ENCODE assay signal across 12 cellular contexts in the genomic region with DNA sequence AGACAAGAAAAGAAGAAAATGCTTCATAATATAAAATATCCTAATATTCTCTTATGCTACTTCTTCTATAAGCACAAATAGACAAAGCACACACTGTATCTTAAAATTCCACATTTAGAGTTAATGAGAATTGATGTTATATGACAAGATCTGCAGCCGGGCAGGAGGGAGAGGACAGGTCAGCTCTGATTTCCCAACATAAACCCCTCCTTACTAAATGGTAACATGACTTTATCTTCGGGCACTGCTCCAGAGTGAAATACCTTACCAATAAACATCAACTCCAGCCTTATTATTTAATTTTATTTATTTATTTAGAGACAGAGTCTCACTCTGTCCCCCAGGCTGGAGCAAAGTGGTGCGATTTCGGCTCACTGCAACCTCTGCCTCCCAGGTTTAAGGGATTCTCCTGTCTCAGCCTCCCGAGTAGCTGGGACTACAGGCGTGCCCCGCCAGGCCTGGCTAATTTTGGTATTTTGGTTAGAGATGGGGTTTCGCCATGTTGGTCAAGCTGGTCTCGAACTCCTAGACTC. TPM values are rescaled to one million over a fixed set of nuclear protein-coding genes. Genes with fewer than 3 reads are reported as not detected.
A peak's percentile ranks its signal among the peaks of the same experiment; 100 is the strongest.
DNase-seq lines count a peak whose midpoint lies in the region; ATAC-seq, FAIRE-seq and TF ChIP-seq lines count a peak whose summit lies in the region.
"Had no signal": no experiment of that assay in that cellular context is flagged by ENCODE, and none has a peak within 500 bp of the region (broad histone marks: within the 10 kb centered on the region; RNA-seq: fewer than 3 reads in every experiment).

No MANE protein-coding gene starts in this region.

- H3K27ac ChIP-seq in HepG2 (ENCODE audit: extremely low read length, insufficient read depth, low read length) (peak overlapping the region; percentile 94), tibial nerve (peak overlapping the region; percentile 28 to 87 (median 62))

- H3K27me3 ChIP-seq in HepG2 (ENCODE audit: control insufficient read depth in 1 of 2, insufficient read depth in 2 of 2, low read length in 2 of 2) (no peaks in the 10 kb centered on the region; a peak in 1 of 5 replicates), tibial nerve (no peaks in the 10 kb centered on the region)

- H3K9me3 Mint-ChIP-seq in activated T-cell treated with anti-CD3 and anti-CD28 coated beads, Interleukin-2, amount 50 U/mL, for 4 hours = no peaks in the 10 kb centered on the region
- H3K9me3 Mint-ChIP-seq in activated naive CD8-positive, alpha-beta T cell (ENCODE audit: low read depth) = no peaks in the 10 kb centered on the region
- H3K9me3 Mint-ChIP-seq: T-cell had no signal

- 55% methylated on average over 9 of the region's 9 CpGs for WGBS in HepG2 (ENCODE audit: low lambda C conversion rate)
- 92 to 93% methylated on average over 9 of the region's 9 CpGs for WGBS in tibial nerve, 2 donors

- POLR2A ChIA-PET in HepG2 (lab: Yijun Ruan, JAX) = interaction anchor here (1.0 to 1.3 kb wide), 2 partner anchors 48 to 206 kb away, joined by 3 read pairs; a partner anchor contains a TSS

- DNase-seq in activated T-cell treated with anti-CD3 and anti-CD28 coated beads, Interleukin-2, amount 50 U/mL, for 4 hours = no peak
- no peak for DNase-seq in activated T-cell treated with anti-CD3 and anti-CD28 coated beads, Interleukin-2, amount 50 U/mL, for 48 hours
- DNase-seq in HepG2 (ENCODE audit: low spot score) (no peak), tibial nerve (ENCODE audit: low spot score in 2 of 2) (no peak), NCI-H146 (lab: John Stamatoyannopoulos, UW) (no peak)
- DNase-seq: NCI-H2171 treated with DMSO at 0.1 percent for 48 hours, OCI-M1, T-cell had no signal

- ATAC-seq in activated T-cell treated with anti-CD3 and anti-CD28 coated beads, Interleukin-2, amount 50 U/mL, for 4 hours = no peak
- ATAC-seq in HepG2 (no peak), HG03457 (IDR thresholded peaks at IDR 0.05; ENCODE audit: unreplicated experiment) (no peak), GM18867 (IDR thresholded peaks at IDR 0.05; ENCODE audit: unreplicated experiment) (no peak)
- ATAC-seq: T-cell had no signal

- no peaks in the 10 kb centered on the region for H3K27me3 Mint-ChIP-seq in activated T-cell treated with anti-CD3 and anti-CD28 coated beads, Interleukin-2, amount 50 U/mL, for 4 hours (ENCODE audit: low read depth)
- H3K27me3 Mint-ChIP-seq in activated naive CD8-positive, alpha-beta T cell = no peaks in the 10 kb centered on the region
- H3K27me3 Mint-ChIP-seq: T-cell had no signal

- BruUV-seq in HepG2 (replicated peaks; lab: Mats Ljungman, UMichigan) = no TSS peak

- peak overlapping the region; percentile 95 for H3K4me3 Mint-ChIP-seq in activated T-cell treated with anti-CD3 and anti-CD28 coated beads, Interleukin-2, amount 50 U/mL, for 4 hours
- H3K4me3 Mint-ChIP-seq in activated naive CD8-positive, alpha-beta T cell = peak overlapping the region; percentile 97

- peaks cover 66% of the 10 kb centered on the region for H3K79me2 ChIP-seq in HepG2 (ENCODE audit: insufficient read depth, low read length)

- peaks cover 18% of the 10 kb centered on the region for H3K4me1 Mint-ChIP-seq in activated T-cell treated with anti-CD3 and anti-CD28 coated beads, Interleukin-2, amount 50 U/mL, for 4 hours (ENCODE audit: low read depth)
- H3K4me1 Mint-ChIP-seq in activated naive CD8-positive, alpha-beta T cell (ENCODE audit: low read depth) = peaks cover 27% of the 10 kb centered on the region

- H3K36me3 Mint-ChIP-seq in activated T-cell treated with anti-CD3 and anti-CD28 coated beads, Interleukin-2, amount 50 U/mL, for 4 hours (ENCODE audit: insufficient read depth) = no peaks in the 10 kb centered on the region
- H3K36me3 Mint-ChIP-seq in activated naive CD8-positive, alpha-beta T cell = peaks cover 2% of the 10 kb centered on the region
- H3K36me3 Mint-ChIP-seq: T-cell had no signal

- no peak for TF ChIP-seq RAD21 in HepG2 (CRISPR knock-in tag; IDR thresholded peaks at IDR 0.05)

- TF ChIP-seq EP300 in HepG2 (IDR thresholded peaks at IDR 0.05; ENCODE audit: low read depth in 2 of 2, low read length in 2 of 2) = no peak
- TF ChIP-seq EP300 in HepG2 (CRISPR knock-in tag; IDR thresholded peaks at IDR 0.05; ENCODE audit: borderline replicate concordance) = no peak
- no peak for TF ChIP-seq EP300 in tibial nerve (IDR thresholded peaks at IDR 0.05)

- H2AFZ ChIP-seq in HepG2 (ENCODE audit: low read length) = no peak overlapping the region

- intact Hi-C loops in HepG2 (cut with micrococcal nuclease; ENCODE audit: unreplicated experiment) = loop anchor here (2.0 kb wide), 1 partner anchor 47 kb away; no protein-coding TSS in a partner anchor

- H3K36me3 ChIP-seq in HepG2 (replicated peaks in 1 of 2; ENCODE audit: control insufficient read depth in 1 of 2, insufficient read depth in 2 of 2, low read length in 2 of 2) (no peaks in the 10 kb centered on the region), tibial nerve (no peaks in the 10 kb centered on the region)

- H3K9me3 ChIP-seq in HepG2 (ENCODE audit: low read length) (no peaks in the 10 kb centered on the region), tibial nerve (no peaks in the 10 kb centered on the region)

- H3K27ac Mint-ChIP-seq in activated naive CD8-positive, alpha-beta T cell = no peak overlapping the region
- H3K27ac Mint-ChIP-seq: T-cell had no signal

- TF ChIP-seq CTCF in HepG2 (CRISPR knock-in tag; IDR thresholded peaks at IDR 0.05) (no peak), tibial nerve (IDR thresholded peaks at IDR 0.05) (no peak)

- H3K4me1 ChIP-seq in HepG2 (ENCODE audit: insufficient read depth, low read length) = peaks cover 70% of the 10 kb centered on the region
- H3K4me1 ChIP-seq in tibial nerve = peaks cover 0 to 65% (median 26%) of the 10 kb centered on the region in 4 donors

- H3K4me2 ChIP-seq in HepG2 (ENCODE audit: low read depth, low read length) = peak overlapping the region; percentile 81

- peak overlapping the region; percentile 82 to 94 (median 91) for H3K4me3 ChIP-seq in HepG2 (replicated peaks in 1 of 3; ENCODE audit: insufficient read depth in 1 of 3, low read depth in 2 of 3, low read length in 3 of 3)
- H3K4me3 ChIP-seq in tibial nerve = peak overlapping the region in 3 of 4 donors; percentile 87 to 100 (median 99)

- no peak for FAIRE-seq in HepG2 (lab: Jason Lieb, UNC)

- peak overlapping the region; percentile 87 for H3K9ac ChIP-seq in HepG2 (ENCODE audit: insufficient read depth, low read depth, low read length)

- no peaks in the 10 kb centered on the region for H4K20me1 ChIP-seq in HepG2 (ENCODE audit: insufficient read depth, low read length)

- no peak for TF ChIP-seq POLR2A in HepG2 (IDR thresholded peaks at IDR 0.05; ENCODE audit: insufficient read depth in 1 of 2, low read depth in 2 of 2, low read length in 2 of 2)
- TF ChIP-seq POLR2A in tibial nerve (IDR thresholded peaks at IDR 0.05) = no peak

- in situ Hi-C loops in HepG2 (cut with HindIII; ENCODE audit: extremely low pct_ligation_motif_present, low pct_unique_long_range_greater_than_20kb) = loop anchor here (5.0 to 25.0 kb wide), 2 partner anchors 93 to 922 kb away; a partner anchor contains a TSS

- CTCF ChIA-PET in HepG2 (lab: Yijun Ruan, JAX; ENCODE audit: low intra/inter-chr PET ratio, low total read pairs) = interaction anchor here (2.8 kb wide), 1 partner anchor 93 kb away, joined by 14 read pairs; no protein-coding TSS in a partner anchor

RNA-seq across cellular contexts. Expression of a gene that starts 1.8 kb away (rescaled TPM):
- 10 to 100 TPM; 40.6 to 46.5 (median 45.9) TPM for total RNA-seq in activated T-cell treated with anti-CD3 and anti-CD28 coated beads, Interleukin-2, amount 50 U/mL, for 4 hours
- total RNA-seq in HepG2 (2016; rRNA removed; fragmentation: Illumina TruSeq; extraction: Trizol) = 356 and 411 TPM in 2 replicates
- total RNA-seq in HepG2 (2016; cell fraction: cytosol; rRNA removed; fragmentation: Illumina TruSeq; extraction: Trizol; ENCODE audit: low read depth) = 374 and 466 TPM in 2 replicates
- 373 and 443 TPM in 2 replicates for total RNA-seq in HepG2 (2016; cell fraction: insoluble cytoplasmic fraction; rRNA removed; fragmentation: Illumina TruSeq; extraction: Trizol)
- 360 and 432 TPM in 2 replicates for total RNA-seq in HepG2 (2016; cell fraction: membrane; rRNA removed; fragmentation: Illumina TruSeq; extraction: Trizol)
- total RNA-seq in HepG2 (2016; cell fraction: nucleus; rRNA removed; fragmentation: Illumina TruSeq; extraction: Trizol) = 129 and 140 TPM in 2 replicates
- polyA plus RNA-seq in HepG2 (2011; rRNA removed) = 215 and 233 TPM in 2 replicates
- 375 and 416 TPM in 2 replicates for polyA plus RNA-seq in HepG2 (2011; cell fraction: cytosol; rRNA removed)
- 94.1 and 130 TPM in 2 replicates for polyA plus RNA-seq in HepG2 (2011; cell fraction: nucleus; rRNA removed)
- 216 and 218 TPM in 2 replicates for polyA plus RNA-seq in HepG2 (2012)
- 479 and 611 TPM in 2 replicates for polyA plus RNA-seq in HepG2 (2016; cell fraction: cytosol; fragmentation: Illumina TruSeq; extraction: Trizol; ENCODE audit: low read depth)
- 473 and 479 TPM in 2 replicates for polyA plus RNA-seq in HepG2 (2016; cell fraction: insoluble cytoplasmic fraction; fragmentation: Illumina TruSeq; extraction: Trizol; ENCODE audit: low read depth)
- polyA plus RNA-seq in HepG2 (2016; cell fraction: membrane; fragmentation: Illumina TruSeq; extraction: Trizol; ENCODE audit: low read depth) = 378 and 460 TPM in 2 replicates
- polyA plus RNA-seq in HepG2 (2016; cell fraction: nucleus; fragmentation: Illumina TruSeq; extraction: Trizol; ENCODE audit: insufficient read depth, low read depth) = 240 and 246 TPM in 2 replicates
- 0.14 and 63.3 TPM in 2 replicates for polyA minus RNA-seq in HepG2 (2011; rRNA and poly(A)+ RNA removed; ENCODE audit: low replicate concordance)
- polyA minus RNA-seq in HepG2 (2011; cell fraction: cytosol; rRNA and poly(A)+ RNA removed) = 74.5 and 95.0 TPM in 2 replicates
- polyA minus RNA-seq in HepG2 (2011; cell fraction: nucleus; rRNA and poly(A)+ RNA removed) = 40.4 and 58.9 TPM in 2 replicates
- 100 to 1,000 TPM; 232 to 490 (median 267) TPM for total RNA-seq in tibial nerve

RNA-seq across cellular contexts. Expression of a gene that starts 25.6 kb away (rescaled TPM):
- total RNA-seq in activated T-cell treated with anti-CD3 and anti-CD28 coated beads, Interleukin-2, amount 50 U/mL, for 4 hours = not detected
- not detected in 2 replicates for total RNA-seq in HepG2 (2016; rRNA removed; fragmentation: Illumina TruSeq; extraction: Trizol)
- total RNA-seq in HepG2 (2016; cell fraction: cytosol; rRNA removed; fragmentation: Illumina TruSeq; extraction: Trizol; ENCODE audit: low read depth) = not detected in 2 replicates
- total RNA-seq in HepG2 (2016; cell fraction: insoluble cytoplasmic fraction; rRNA removed; fragmentation: Illumina TruSeq; extraction: Trizol) = not detected in 2 replicates
- not detected in 2 replicates for total RNA-seq in HepG2 (2016; cell fraction: membrane; rRNA removed; fragmentation: Illumina TruSeq; extraction: Trizol)
- not detected in 2 replicates for total RNA-seq in HepG2 (2016; cell fraction: nucleus; rRNA removed; fragmentation: Illumina TruSeq; extraction: Trizol)
- 0.01 TPM in 1 of 2 replicates, not detected in the other for polyA plus RNA-seq in HepG2 (2011; rRNA removed)
- not detected in 2 replicates for polyA plus RNA-seq in HepG2 (2011; cell fraction: cytosol; rRNA removed)
- not detected in 2 replicates for polyA plus RNA-seq in HepG2 (2011; cell fraction: nucleus; rRNA removed)
- not detected in 2 replicates for polyA plus RNA-seq in HepG2 (2012)
- not detected in 2 replicates for polyA plus RNA-seq in HepG2 (2016; cell fraction: cytosol; fragmentation: Illumina TruSeq; extraction: Trizol; ENCODE audit: low read depth)
- polyA plus RNA-seq in HepG2 (2016; cell fraction: insoluble cytoplasmic fraction; fragmentation: Illumina TruSeq; extraction: Trizol; ENCODE audit: low read depth) = not detected in 2 replicates
- polyA plus RNA-seq in HepG2 (2016; cell fraction: membrane; fragmentation: Illumina TruSeq; extraction: Trizol; ENCODE audit: low read depth) = not detected in 2 replicates
- not detected in 2 replicates for polyA plus RNA-seq in HepG2 (2016; cell fraction: nucleus; fragmentation: Illumina TruSeq; extraction: Trizol; ENCODE audit: insufficient read depth, low read depth)
- not detected in 2 replicates for polyA minus RNA-seq in HepG2 (2011; rRNA and poly(A)+ RNA removed; ENCODE audit: low replicate concordance)
- polyA minus RNA-seq in HepG2 (2011; cell fraction: cytosol; rRNA and poly(A)+ RNA removed) = not detected in 2 replicates
- polyA minus RNA-seq in HepG2 (2011; cell fraction: nucleus; rRNA and poly(A)+ RNA removed) = not detected in 2 replicates
- not detected for total RNA-seq in tibial nerve
- total RNA-seq: mononuclear cell, T-cell had no signal
